Comparison of ENCODE assay signal across 13 cellular contexts in genomic region chrX:65971151-65971550, GRCh38.
"Had no signal": no experiment of that assay in that cellular context is flagged by ENCODE, and none has a peak within 500 bp of the region (broad histone marks: within the 10 kb centered on the region; RNA-seq: fewer than 3 reads in every experiment).

No MANE protein-coding gene starts in this region.

- ATAC-seq: esophagus mucosa, pancreas had no signal

- H3K27me3 Mint-ChIP-seq: activated B cell treated with CpG ODN at 0.5 μM for 24 hours; activated CD4-positive, alpha-beta T cell treated with anti-CD3 and anti-CD28 coated beads, Interleukin-2, amount 10 ng/mL, durations not matched to agents 7 days and 5 days had no signal

- H3K4me1 ChIP-seq: pancreas had no signal

- H3K4me3 ChIP-seq: hepatocyte, lung, pancreas, thoracic aorta had no signal

- H3K27me3 ChIP-seq: hepatocyte had no signal

- H3K4me3 Mint-ChIP-seq: activated B cell treated with CpG ODN at 0.5 μM for 24 hours; activated CD4-positive, alpha-beta T cell treated with anti-CD3 and anti-CD28 coated beads, Interleukin-2, amount 10 ng/mL, durations not matched to agents 7 days and 5 days; activated naive CD4-positive, alpha-beta T cell treated with anti-CD3 and anti-CD28 coated beads for 36 hours had no signal

- H2AFZ ChIP-seq: hepatocyte had no signal

- H3K4me1 Mint-ChIP-seq: activated B cell treated with CpG ODN at 0.5 μM for 24 hours; activated CD4-positive, alpha-beta T cell treated with anti-CD3 and anti-CD28 coated beads, Interleukin-2, amount 10 ng/mL, durations not matched to agents 7 days and 5 days had no signal

- H3K36me3 ChIP-seq: pancreas, thoracic aorta had no signal

- H3K27ac ChIP-seq: dorsolateral prefrontal cortex, hepatocyte, pancreas, thoracic aorta had no signal

- H3K9me3 ChIP-seq: pancreas, thoracic aorta had no signal

- H3K79me2 ChIP-seq: hepatocyte had no signal

- H3K9me3 Mint-ChIP-seq: activated B cell treated with CpG ODN at 0.5 μM for 24 hours had no signal

- H3K4me2 ChIP-seq: hepatocyte had no signal

- H3K27ac Mint-ChIP-seq: activated B cell treated with CpG ODN at 0.5 μM for 24 hours; activated CD4-positive, alpha-beta T cell treated with anti-CD3 and anti-CD28 coated beads, Interleukin-2, amount 10 ng/mL, durations not matched to agents 7 days and 5 days; activated naive CD4-positive, alpha-beta T cell treated with anti-CD3 and anti-CD28 coated beads for 36 hours had no signal

- DNase-seq: activated B cell treated with CpG ODN at 0.5 μM for 24 hours; activated CD4-positive, alpha-beta T cell treated with anti-CD3 and anti-CD28 coated beads, Interleukin-2, amount 10 ng/mL, durations not matched to agents 7 days and 5 days; activated naive CD4-positive, alpha-beta T cell treated with anti-CD3 and anti-CD28 coated beads for 36 hours; activated T-cell treated with anti-CD3 and anti-CD28 coated beads for 4 hours; dorsolateral prefrontal cortex; pancreas; stimulated activated CD4-positive, alpha-beta T cell treated with anti-CD3 and anti-CD28 coated beads, Interleukin-12 subunit alpha, Interleukin-12 subunit beta, amount 100 ng/mL, for 4 hours; stimulated activated CD4-positive, alpha-beta T cell treated with anti-CD3 and anti-CD28 coated beads, Interleukin-2, amount 100 ng/mL, for 24 hours; SW 1271 had no signal
